14 cellular contexts compared by ENCODE assay signal in genomic region chr16:85568519-85568918, GRCh38. TPM values are rescaled to one million over a fixed set of nuclear protein-coding genes. Genes with fewer than 3 reads are reported as not detected.
DNase-seq lines count a peak whose midpoint lies in the region; ATAC-seq and TF ChIP-seq lines count a peak whose summit lies in the region.
"Had no signal": no experiment of that assay in that cellular context is flagged by ENCODE, and none has a peak within 500 bp of the region (broad histone marks: within the 10 kb centered on the region; RNA-seq: fewer than 3 reads in every experiment).

No MANE protein-coding gene starts in this region.

- H3K27me3 Mint-ChIP-seq in brain: peaks cover 8% of the 10 kb centered on the region
- H3K27me3 Mint-ChIP-seq: activated naive CD8-positive, alpha-beta T cell treated with anti-CD3 and anti-CD28 coated beads, Interleukin-2, amount 10 ng/mL, durations not matched to agents 7 days and 5 days had no signal

- no peak for ATAC-seq in left cardiac atrium
- ATAC-seq in mucosa of descending colon: peak; percentile 70
- ATAC-seq in upper lobe of left lung (ENCODE audit: low FRiP score in 2 of 2): peak; percentile 55 to 66
- ATAC-seq: psoas muscle had no signal

- no peak for TF ChIP-seq CTCF in cardiac muscle cell (IDR thresholded peaks at IDR 0.05; ENCODE audit: low read depth, low read length)
- no peak for TF ChIP-seq CTCF in brain (conservative IDR thresholded peaks at IDR 0.05)
- TF ChIP-seq CTCF in mucosa of descending colon (IDR thresholded peaks at IDR 0.05): no peak
- TF ChIP-seq CTCF in upper lobe of left lung (IDR thresholded peaks at IDR 0.05): no peak

- DNase-seq in cardiac muscle cell (ENCODE audit: low read depth in 1 of 2, low spot score in 1 of 2) (no peak), left cardiac atrium (no peak), mucosa of descending colon (peak; percentile 83 to 86 (median 83)), upper lobe of left lung (peak in 1 of 2 donors; percentile 88), hypothalamus (lab: John Stamatoyannopoulos, UW) (no peak), H4 (ENCODE audit: low spot score) (no peak), SJCRH30 (no peak)
- DNase-seq: activated naive CD8-positive, alpha-beta T cell treated with anti-CD3 and anti-CD28 coated beads, Interleukin-2, amount 10 ng/mL, durations not matched to agents 7 days and 5 days; DMS79 treated with DMSO at 0.1 percent for 48 hours; NCI-H2029 treated with DMSO at 0.1 percent for 48 hours; psoas muscle; T-helper 1 cell had no signal

- H3K27ac ChIP-seq in cardiac muscle cell (peak overlapping the region; percentile 81), upper lobe of left lung (peak overlapping the region; percentile 43 to 74 (median 68)), SJCRH30 (no peak overlapping the region)
- H3K27ac ChIP-seq: psoas muscle, tibial artery had no signal

- H3K27me3 ChIP-seq in cardiac muscle cell (no peaks in the 10 kb centered on the region), upper lobe of left lung (no peaks in the 10 kb centered on the region), SJCRH30 (no peaks in the 10 kb centered on the region)
- H3K27me3 ChIP-seq: tibial artery had no signal

- TF ChIP-seq EP300 in upper lobe of left lung (IDR thresholded peaks at IDR 0.05): no peak

- H3K36me3 Mint-ChIP-seq in brain: peaks cover 52% of the 10 kb centered on the region

- TF ChIP-seq POLR2A in upper lobe of left lung (IDR thresholded peaks at IDR 0.05): peak in 1 of 4 donors; percentile 22

- peaks cover 82% of the 10 kb centered on the region for H3K4me1 Mint-ChIP-seq in brain

- H3K36me3 ChIP-seq in cardiac muscle cell (no peaks in the 10 kb centered on the region), mucosa of descending colon (ENCODE audit: low read depth) (no peaks in the 10 kb centered on the region), upper lobe of left lung (no peaks in the 10 kb centered on the region), SJCRH30 (no peaks in the 10 kb centered on the region)
- H3K36me3 ChIP-seq: tibial artery had no signal

- H3K4me3 Mint-ChIP-seq in brain: no peak overlapping the region

- H3K4me1 ChIP-seq in cardiac muscle cell (ENCODE audit: low read depth): peaks cover 50% of the 10 kb centered on the region
- H3K4me1 ChIP-seq in mucosa of descending colon (ENCODE audit: low read depth): peaks cover 72% of the 10 kb centered on the region
- peaks cover 86 to 100% (median 90%) of the 10 kb centered on the region in 4 donors for H3K4me1 ChIP-seq in upper lobe of left lung
- peaks cover 22% of the 10 kb centered on the region for H3K4me1 ChIP-seq in SJCRH30

- peak overlapping the region in 4 of 5 experiments; percentile 36 to 94 (median 42) for H3K27ac Mint-ChIP-seq in brain

- intact Hi-C loops in left cardiac atrium (cut with DNase I): no loop called here
- intact Hi-C loops in mucosa of descending colon (cut with DNase I, micrococcal nuclease): loop anchor here in 1 of 2 donors (5.0 kb wide), 1 partner anchor 39 kb away; no protein-coding TSS in a partner anchor

- no peak overlapping the region for H3K4me3 ChIP-seq in cardiac muscle cell
- no peak overlapping the region for H3K4me3 ChIP-seq in mucosa of descending colon
- no peak overlapping the region for H3K4me3 ChIP-seq in upper lobe of left lung
- H3K4me3 ChIP-seq in SJCRH30: no peak overlapping the region
- H3K4me3 ChIP-seq: psoas muscle, tibial artery had no signal

- peaks cover 0 to 33% (median 9%) of the 10 kb centered on the region in 5 experiments for H3K9me3 Mint-ChIP-seq in brain
- H3K9me3 Mint-ChIP-seq: activated naive CD8-positive, alpha-beta T cell treated with anti-CD3 and anti-CD28 coated beads, Interleukin-2, amount 10 ng/mL, durations not matched to agents 7 days and 5 days had no signal

- 45 to 52% methylated on average over 8 of the region's 8 CpGs for WGBS in upper lobe of left lung, 2 donors

- H3K9me3 ChIP-seq in cardiac muscle cell (ENCODE audit: low read depth): no peaks in the 10 kb centered on the region
- H3K9me3 ChIP-seq in mucosa of descending colon: no peaks in the 10 kb centered on the region
- H3K9me3 ChIP-seq in upper lobe of left lung: no peaks in the 10 kb centered on the region
- H3K9me3 ChIP-seq in SJCRH30 (replicated peaks): no peaks in the 10 kb centered on the region
- H3K9me3 ChIP-seq: psoas muscle, tibial artery had no signal

RNA-seq across cellular contexts. Expression of gene GSE1, which starts 44.6 kb away (rescaled TPM):
- total RNA-seq in cardiac muscle cell (89.4 and 174 TPM in 2 replicates), left cardiac atrium (10 to 100 TPM; 54.6 to 60.6 TPM), mucosa of descending colon (100 to 1,000 TPM; 107 to 122 (median 107) TPM), upper lobe of left lung (100 to 1,000 TPM in 2 of 6 donors, 10 to 100 TPM in 4; 80.2 to 332 (median 90.8) TPM)
- polyA plus RNA-seq in cardiac muscle cell (48.8 and 64.9 TPM in 2 replicates), brain (ENCODE audit: insufficient read depth, low read depth, low replicate concordance) (127 TPM)
- total RNA-seq in H4 (2014; rRNA removed; shearing (Covaris generic)): 8.0 and 11.9 TPM in 2 replicates
- 31.1 and 33.8 TPM in 2 replicates for total RNA-seq in SJCRH30 (2014; rRNA removed; shearing (Covaris generic))

Comparison
In these comparisons a context has a peak if more than half of its experiments do, and no peak if none do; other contexts are left out.
1. DNase-seq: peak in mucosa of descending colon (3 of 3); none in cardiac muscle cell (0 of 2), left cardiac atrium (single experiment), hypothalamus (0 of 51), H4 (single experiment) and SJCRH30 (0 of 2).
2. ATAC-seq: peak in mucosa of descending colon (single experiment) and upper lobe of left lung (2 of 2); none in left cardiac atrium (0 of 2).